In the genomic region with DNA sequence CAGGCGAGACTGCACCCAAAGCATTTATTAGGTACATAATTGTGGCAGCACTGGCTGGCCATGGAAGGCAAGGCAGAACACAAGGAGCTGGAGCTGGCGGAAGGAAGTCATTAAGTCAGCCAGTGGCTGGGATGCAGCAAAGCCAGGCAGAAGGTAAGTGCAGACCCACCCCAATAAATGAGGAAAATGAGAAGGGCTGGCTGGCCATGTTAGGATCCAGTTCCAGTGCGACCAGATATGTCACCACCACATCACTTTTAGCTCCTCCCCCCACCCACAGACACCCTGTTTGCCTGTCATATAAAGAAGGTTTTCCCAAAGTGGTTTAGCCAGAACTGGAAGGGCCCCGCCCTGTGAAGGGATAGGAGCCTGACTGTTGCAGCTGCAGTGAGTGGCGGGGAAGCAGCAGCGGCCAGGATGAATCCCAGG, we compare ENCODE assay signal across 8 cellular contexts. TPM values are rescaled to one million over a fixed set of nuclear protein-coding genes. Genes with fewer than 3 reads are reported as not detected.
DNase-seq lines count a peak whose midpoint lies in the region; ATAC-seq and TF ChIP-seq lines count a peak whose summit lies in the region.

A gene (plus strand): TSS at position 328 of the 429 bp plus-strand sequence. CDS start 7,153 bp downstream, outside the sequence.

- H3K36me3 ChIP-seq in CD8-positive, alpha-beta T cell (ENCODE audit: insufficient read depth, low read length) = no peaks in the 10 kb centered on the region
- no peaks in the 10 kb centered on the region for H3K36me3 ChIP-seq in duodenal mucosa (ENCODE audit: control insufficient read depth in 1 of 2, insufficient read depth in 2 of 2, low read length in 2 of 2)

- H3K9ac ChIP-seq in duodenal mucosa (ENCODE audit: low read depth in 1 of 2, low read length in 2 of 2) = peak within 1 kb of the TSS in 1 of 2 donors; percentile 72

- no peak within 1 kb of the TSS for H3K27ac ChIP-seq in CD8-positive, alpha-beta T cell (ENCODE audit: low read depth, low read length)
- peak within 1 kb of the TSS; percentile 46 for H3K27ac ChIP-seq in duodenal mucosa (ENCODE audit: low read depth, low read length)

- H3K36me3 Mint-ChIP-seq in CD8-positive, alpha-beta T cell = peaks cover 5% of the 10 kb centered on the region
- H3K36me3 Mint-ChIP-seq in natural killer cell = no peaks in the 10 kb centered on the region

- intact Hi-C loops in CD8-positive, alpha-beta T cell (cut with DNase I, micrococcal nuclease) = no loop called here
- intact Hi-C loops in natural killer cell (cut with micrococcal nuclease) = no loop called here

- peaks cover 35% of the 10 kb centered on the region for H3K4me1 ChIP-seq in CD8-positive, alpha-beta T cell (ENCODE audit: insufficient read depth, low read length)
- H3K4me1 ChIP-seq in duodenal mucosa (ENCODE audit: control insufficient read depth in 1 of 2, insufficient read depth in 2 of 2, low read length in 2 of 2) = peaks cover 36 to 39% of the 10 kb centered on the region in 2 donors

- ATAC-seq in CD8-positive, alpha-beta T cell = no peak
- no peak for ATAC-seq in natural killer cell

- no peak within 1 kb of the TSS for H3K4me3 ChIP-seq in CD8-positive, alpha-beta T cell (ENCODE audit: low read depth, low read length)
- no peak within 1 kb of the TSS for H3K4me3 ChIP-seq in duodenal mucosa (ENCODE audit: low read depth in 1 of 2, low read length in 2 of 2)

- no peak for TF ChIP-seq CTCF in CD8-positive, alpha-beta T cell (IDR thresholded peaks at IDR 0.05)
- TF ChIP-seq CTCF in natural killer cell (IDR thresholded peaks at IDR 0.05) = no peak

- no peak for DNase-seq in CD8-positive, alpha-beta T cell
- DNase-seq in NCI-H510A treated with DMSO at 0.1 percent for 48 hours (lab: John Stamatoyannopoulos, UW) (peak; percentile 97), natural killer cell (no peak), NCI-H146 (lab: John Stamatoyannopoulos, UW) (no peak), SK-N-DZ (ENCODE audit: low spot score) (no peak), NCI-H2171 (lab: John Stamatoyannopoulos, UW) (no peak), amniotic stem cell (lab: John Stamatoyannopoulos, UW) (no peak)

- POLR2A ChIA-PET in CD8-positive, alpha-beta T cell (lab: Charles Lee) = no interaction called here

- no peaks in the 10 kb centered on the region for H3K9me3 ChIP-seq in CD8-positive, alpha-beta T cell (ENCODE audit: low read length)
- no peaks in the 10 kb centered on the region for H3K9me3 ChIP-seq in duodenal mucosa (ENCODE audit: control insufficient read depth in 1 of 2, low read length in 2 of 2)

- CTCF ChIA-PET in CD8-positive, alpha-beta T cell (lab: Charles Lee) = interaction anchor here (0.9 to 1.2 kb wide), 2 partner anchors 18 to 21 kb away, joined by 3 to 6 read pairs; no protein-coding TSS in a partner anchor

- no peaks in the 10 kb centered on the region for H3K9me3 Mint-ChIP-seq in CD8-positive, alpha-beta T cell
- no peaks in the 10 kb centered on the region for H3K9me3 Mint-ChIP-seq in natural killer cell

- peaks cover 30% of the 10 kb centered on the region for H3K4me1 Mint-ChIP-seq in CD8-positive, alpha-beta T cell (ENCODE audit: low read depth)
- H3K4me1 Mint-ChIP-seq in natural killer cell = peaks cover 27 to 41% of the 10 kb centered on the region in 2 donors

- H3K27ac Mint-ChIP-seq in CD8-positive, alpha-beta T cell = peak within 1 kb of the TSS; percentile 81
- peak within 1 kb of the TSS; percentile 90 to 93 for H3K27ac Mint-ChIP-seq in natural killer cell

- no peaks in the 10 kb centered on the region for H3K27me3 Mint-ChIP-seq in CD8-positive, alpha-beta T cell (ENCODE audit: low read depth)
- no peaks in the 10 kb centered on the region for H3K27me3 Mint-ChIP-seq in natural killer cell (ENCODE audit: low read depth in 2 of 2)

- no peaks in the 10 kb centered on the region for H3K27me3 ChIP-seq in CD8-positive, alpha-beta T cell (ENCODE audit: insufficient read depth, low read length)
- H3K27me3 ChIP-seq in duodenal mucosa (ENCODE audit: control insufficient read depth in 1 of 2, insufficient read depth in 2 of 2, low read length in 2 of 2) = no peaks in the 10 kb centered on the region

- H3K4me3 Mint-ChIP-seq in CD8-positive, alpha-beta T cell = no peak within 1 kb of the TSS
- peak within 1 kb of the TSS; percentile 31 for H3K4me3 Mint-ChIP-seq in natural killer cell

RNA-seq across cellular contexts. Expression of the gene that starts here (rescaled TPM):
- total RNA-seq in CD8-positive, alpha-beta T cell = 100 to 1,000 TPM; 130 to 147 TPM
- total RNA-seq in natural killer cell = 100 to 1,000 TPM; 110 to 178 (median 172) TPM
- polyA plus RNA-seq in SK-N-DZ (2014; cell fraction: cytosol; rRNA removed) = 6.1 and 6.3 TPM in 2 replicates
- 5.4 and 10.3 TPM in 2 replicates for polyA plus RNA-seq in SK-N-DZ (2014; cell fraction: nucleus; rRNA removed)
